2 cellular contexts compared by ENCODE assay signal in the genomic region with DNA sequence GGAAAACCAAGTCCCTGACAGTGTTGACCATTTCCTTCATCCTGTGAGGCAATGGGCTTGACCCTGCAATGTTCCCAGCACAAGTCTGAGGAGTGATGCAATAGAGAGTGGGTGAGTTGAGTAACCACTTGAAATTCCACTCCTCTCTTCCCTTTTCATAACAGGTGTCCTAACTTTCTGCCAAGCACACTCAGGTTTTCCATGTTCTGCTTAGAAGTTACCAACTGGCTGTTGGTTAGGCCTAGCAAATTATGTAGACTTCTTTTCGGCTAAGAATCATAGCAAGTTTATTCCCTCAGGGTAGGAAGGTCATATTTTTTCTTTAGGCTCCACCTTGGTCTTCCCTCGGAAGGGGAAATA.
TF ChIP-seq lines count a peak whose summit lies in the region.

No MANE protein-coding gene starts in this region.

TF ChIP-seq in K562, 482 proteins besides CTCF, POLR2A, EP300 and RAD21 (continues in another document):
- TF ChIP-seq RBM14 (IDR thresholded peaks at IDR 0.05; ENCODE audit: borderline replicate concordance, insufficient read depth, low read depth, low read length) (no peak), ZNF121 (CRISPR knock-in tag; conservative IDR thresholded peaks at IDR 0.05) (no peak), KDM4B (IDR thresholded peaks at IDR 0.05; ENCODE audit: borderline replicate concordance in 2 of 2, low read depth in 1 of 2) (no peak), ZKSCAN3 (CRISPR knock-in tag; IDR thresholded peaks at IDR 0.05) (no peak), SMAD4 (CRISPR knock-in tag; conservative IDR thresholded peaks at IDR 0.05) (no peak), OTX1 (CRISPR knock-in tag; IDR thresholded peaks at IDR 0.05) (no peak), ATF7 (IDR thresholded peaks at IDR 0.05) (peak; percentile 73), JUN (IDR thresholded peaks at IDR 0.05; ENCODE audit: borderline replicate concordance, low read depth, low read length) (peak; percentile 56; the same call in 1 of the 2 replicates), JUN (CRISPR knock-in tag; IDR thresholded peaks at IDR 0.05; ENCODE audit: borderline replicate concordance) (no peak), ZNF717 (CRISPR knock-in tag; IDR thresholded peaks at IDR 0.05) (no peak), FOXM1 (IDR thresholded peaks at IDR 0.05; ENCODE audit: low read depth) (no peak), FOXM1 (CRISPR knock-in tag; IDR thresholded peaks at IDR 0.05; ENCODE audit: low read depth) (no peak), ETV1 (tag; conservative IDR thresholded peaks at IDR 0.05; ENCODE audit: low read depth) (no peak), GABPB1 (CRISPR knock-in tag; IDR thresholded peaks at IDR 0.05) (no peak), NEUROD1 (IDR thresholded peaks at IDR 0.05; ENCODE audit: borderline replicate concordance, low read depth, low read length, partially characterized antibody) (no peak)
- TF ChIP-seq, protein P1, sequence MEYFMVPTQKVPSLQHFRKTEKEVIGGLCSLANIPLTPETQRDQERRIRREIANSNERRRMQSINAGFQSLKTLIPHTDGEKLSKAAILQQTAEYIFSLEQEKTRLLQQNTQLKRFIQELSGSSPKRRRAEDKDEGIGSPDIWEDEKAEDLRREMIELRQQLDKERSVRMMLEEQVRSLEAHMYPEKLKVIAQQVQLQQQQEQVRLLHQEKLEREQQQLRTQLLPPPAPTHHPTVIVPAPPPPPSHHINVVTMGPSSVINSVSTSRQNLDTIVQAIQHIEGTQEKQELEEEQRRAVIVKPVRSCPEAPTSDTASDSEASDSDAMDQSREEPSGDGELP (CRISPR knock-in tag; IDR thresholded peaks at IDR 0.05; ENCODE audit: borderline replicate concordance): no peak
- TF ChIP-seq, protein P2, sequence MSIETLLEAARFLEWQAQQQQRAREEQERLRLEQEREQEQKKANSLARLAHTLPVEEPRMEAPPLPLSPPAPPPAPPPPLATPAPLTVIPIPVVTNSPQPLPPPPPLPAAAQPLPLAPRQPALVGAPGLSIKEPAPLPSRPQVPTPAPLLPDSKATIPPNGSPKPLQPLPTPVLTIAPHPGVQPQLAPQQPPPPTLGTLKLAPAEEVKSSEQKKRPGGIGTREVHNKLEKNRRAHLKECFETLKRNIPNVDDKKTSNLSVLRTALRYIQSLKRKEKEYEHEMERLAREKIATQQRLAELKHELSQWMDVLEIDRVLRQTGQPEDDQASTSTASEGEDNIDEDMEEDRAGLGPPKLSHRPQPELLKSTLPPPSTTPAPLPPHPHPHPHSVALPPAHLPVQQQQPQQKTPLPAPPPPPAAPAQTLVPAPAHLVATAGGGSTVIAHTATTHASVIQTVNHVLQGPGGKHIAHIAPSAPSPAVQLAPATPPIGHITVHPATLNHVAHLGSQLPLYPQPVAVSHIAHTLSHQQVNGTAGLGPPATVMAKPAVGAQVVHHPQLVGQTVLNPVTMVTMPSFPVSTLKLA (conservative IDR thresholded peaks at IDR 0.05): no peak
- TF ChIP-seq, protein P3, sequence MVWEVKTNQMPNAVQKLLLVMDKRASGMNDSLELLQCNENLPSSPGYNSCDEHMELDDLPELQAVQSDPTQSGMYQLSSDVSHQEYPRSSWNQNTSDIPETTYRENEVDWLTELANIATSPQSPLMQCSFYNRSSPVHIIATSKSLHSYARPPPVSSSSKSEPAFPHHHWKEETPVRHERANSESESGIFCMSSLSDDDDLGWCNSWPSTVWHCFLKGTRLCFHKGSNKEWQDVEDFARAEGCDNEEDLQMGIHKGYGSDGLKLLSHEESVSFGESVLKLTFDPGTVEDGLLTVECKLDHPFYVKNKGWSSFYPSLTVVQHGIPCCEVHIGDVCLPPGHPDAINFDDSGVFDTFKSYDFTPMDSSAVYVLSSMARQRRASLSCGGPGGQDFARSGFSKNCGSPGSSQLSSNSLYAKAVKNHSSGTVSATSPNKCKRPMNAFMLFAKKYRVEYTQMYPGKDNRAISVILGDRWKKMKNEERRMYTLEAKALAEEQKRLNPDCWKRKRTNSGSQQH (CRISPR knock-in tag; IDR thresholded peaks at IDR 0.05): no peak
- TF ChIP-seq, protein P4, sequence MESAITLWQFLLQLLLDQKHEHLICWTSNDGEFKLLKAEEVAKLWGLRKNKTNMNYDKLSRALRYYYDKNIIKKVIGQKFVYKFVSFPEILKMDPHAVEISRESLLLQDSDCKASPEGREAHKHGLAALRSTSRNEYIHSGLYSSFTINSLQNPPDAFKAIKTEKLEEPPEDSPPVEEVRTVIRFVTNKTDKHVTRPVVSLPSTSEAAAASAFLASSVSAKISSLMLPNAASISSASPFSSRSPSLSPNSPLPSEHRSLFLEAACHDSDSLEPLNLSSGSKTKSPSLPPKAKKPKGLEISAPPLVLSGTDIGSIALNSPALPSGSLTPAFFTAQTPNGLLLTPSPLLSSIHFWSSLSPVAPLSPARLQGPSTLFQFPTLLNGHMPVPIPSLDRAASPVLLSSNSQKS (CRISPR knock-in tag; IDR thresholded peaks at IDR 0.05): no peak
- TF ChIP-seq, protein P5, sequence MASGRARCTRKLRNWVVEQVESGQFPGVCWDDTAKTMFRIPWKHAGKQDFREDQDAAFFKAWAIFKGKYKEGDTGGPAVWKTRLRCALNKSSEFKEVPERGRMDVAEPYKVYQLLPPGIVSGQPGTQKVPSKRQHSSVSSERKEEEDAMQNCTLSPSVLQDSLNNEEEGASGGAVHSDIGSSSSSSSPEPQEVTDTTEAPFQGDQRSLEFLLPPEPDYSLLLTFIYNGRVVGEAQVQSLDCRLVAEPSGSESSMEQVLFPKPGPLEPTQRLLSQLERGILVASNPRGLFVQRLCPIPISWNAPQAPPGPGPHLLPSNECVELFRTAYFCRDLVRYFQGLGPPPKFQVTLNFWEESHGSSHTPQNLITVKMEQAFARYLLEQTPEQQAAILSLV (tag; IDR thresholded peaks at IDR 0.05): peak; percentile 81; the same call in 1 of the 2 replicates
- TF ChIP-seq, protein P6, sequence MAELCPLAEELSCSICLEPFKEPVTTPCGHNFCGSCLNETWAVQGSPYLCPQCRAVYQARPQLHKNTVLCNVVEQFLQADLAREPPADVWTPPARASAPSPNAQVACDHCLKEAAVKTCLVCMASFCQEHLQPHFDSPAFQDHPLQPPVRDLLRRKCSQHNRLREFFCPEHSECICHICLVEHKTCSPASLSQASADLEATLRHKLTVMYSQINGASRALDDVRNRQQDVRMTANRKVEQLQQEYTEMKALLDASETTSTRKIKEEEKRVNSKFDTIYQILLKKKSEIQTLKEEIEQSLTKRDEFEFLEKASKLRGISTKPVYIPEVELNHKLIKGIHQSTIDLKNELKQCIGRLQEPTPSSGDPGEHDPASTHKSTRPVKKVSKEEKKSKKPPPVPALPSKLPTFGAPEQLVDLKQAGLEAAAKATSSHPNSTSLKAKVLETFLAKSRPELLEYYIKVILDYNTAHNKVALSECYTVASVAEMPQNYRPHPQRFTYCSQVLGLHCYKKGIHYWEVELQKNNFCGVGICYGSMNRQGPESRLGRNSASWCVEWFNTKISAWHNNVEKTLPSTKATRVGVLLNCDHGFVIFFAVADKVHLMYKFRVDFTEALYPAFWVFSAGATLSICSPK (IDR thresholded peaks at IDR 0.05; ENCODE audit: borderline replicate concordance): no peak

TF ChIP-seq in HepG2, 621 proteins besides CTCF, POLR2A, EP300 and RAD21 (continues in another document):
- TF ChIP-seq, protein P7, sequence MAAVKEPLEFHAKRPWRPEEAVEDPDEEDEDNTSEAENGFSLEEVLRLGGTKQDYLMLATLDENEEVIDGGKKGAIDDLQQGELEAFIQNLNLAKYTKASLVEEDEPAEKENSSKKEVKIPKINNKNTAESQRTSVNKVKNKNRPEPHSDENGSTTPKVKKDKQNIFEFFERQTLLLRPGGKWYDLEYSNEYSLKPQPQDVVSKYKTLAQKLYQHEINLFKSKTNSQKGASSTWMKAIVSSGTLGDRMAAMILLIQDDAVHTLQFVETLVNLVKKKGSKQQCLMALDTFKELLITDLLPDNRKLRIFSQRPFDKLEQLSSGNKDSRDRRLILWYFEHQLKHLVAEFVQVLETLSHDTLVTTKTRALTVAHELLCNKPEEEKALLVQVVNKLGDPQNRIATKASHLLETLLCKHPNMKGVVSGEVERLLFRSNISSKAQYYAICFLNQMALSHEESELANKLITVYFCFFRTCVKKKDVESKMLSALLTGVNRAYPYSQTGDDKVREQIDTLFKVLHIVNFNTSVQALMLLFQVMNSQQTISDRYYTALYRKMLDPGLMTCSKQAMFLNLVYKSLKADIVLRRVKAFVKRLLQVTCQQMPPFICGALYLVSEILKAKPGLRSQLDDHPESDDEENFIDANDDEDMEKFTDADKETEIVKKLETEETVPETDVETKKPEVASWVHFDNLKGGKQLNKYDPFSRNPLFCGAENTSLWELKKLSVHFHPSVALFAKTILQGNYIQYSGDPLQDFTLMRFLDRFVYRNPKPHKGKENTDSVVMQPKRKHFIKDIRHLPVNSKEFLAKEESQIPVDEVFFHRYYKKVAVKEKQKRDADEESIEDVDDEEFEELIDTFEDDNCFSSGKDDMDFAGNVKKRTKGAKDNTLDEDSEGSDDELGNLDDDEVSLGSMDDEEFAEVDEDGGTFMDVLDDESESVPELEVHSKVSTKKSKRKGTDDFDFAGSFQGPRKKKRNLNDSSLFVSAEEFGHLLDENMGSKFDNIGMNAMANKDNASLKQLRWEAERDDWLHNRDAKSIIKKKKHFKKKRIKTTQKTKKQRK (IDR thresholded peaks at IDR 0.05; ENCODE audit: low read length): no peak
- TF ChIP-seq KLF16 (CRISPR knock-in tag; IDR thresholded peaks at IDR 0.05) (0 out of 4 replicates have a peak, but pooled peaks of 1 of the 2 experiments have one; percentile 21), BHLHE40 (IDR thresholded peaks at IDR 0.05; ENCODE audit: low read length) (peak; percentile 37; the same call in 1 of the 2 replicates), ZNF101 (CRISPR knock-in tag; IDR thresholded peaks at IDR 0.05; ENCODE audit: borderline replicate concordance, low read depth) (no peak), SSRP1 (CRISPR knock-in tag; IDR thresholded peaks at IDR 0.05) (0 out of 2 replicates have a peak, but pooled peaks have one; percentile 64), ATF7 (IDR thresholded peaks at IDR 0.05) (peak; percentile 71), ATF7 (CRISPR knock-in tag; IDR thresholded peaks at IDR 0.05) (no peak), ZBTB21 (CRISPR knock-in tag; IDR thresholded peaks at IDR 0.05) (peak; percentile 53; the same call in 1 of the 2 replicates), JUND (CRISPR knock-in tag; IDR thresholded peaks at IDR 0.05) (0 out of 2 replicates have a peak, but pooled peaks have one; percentile 23), ISL2 (CRISPR knock-in tag; IDR thresholded peaks at IDR 0.05) (no peak), CEBPG (CRISPR knock-in tag; IDR thresholded peaks at IDR 0.05) (peak; percentile 96), SOX6 (IDR thresholded peaks at IDR 0.05) (no peak), SOX6 (CRISPR knock-in tag; IDR thresholded peaks at IDR 0.05) (peak; percentile 25; the same call in 1 of the 2 replicates), MIER3 (CRISPR knock-in tag; IDR thresholded peaks at IDR 0.05; ENCODE audit: borderline replicate concordance) (peak; percentile 19; the same call in 1 of the 2 replicates), SMC3 (IDR thresholded peaks at IDR 0.05; ENCODE audit: low read length) (peak; percentile 31; the same call in 1 of the 2 replicates), AKAP8 (CRISPR knock-in tag; IDR thresholded peaks at IDR 0.05) (no peak), ZNF644 (CRISPR knock-in tag; IDR thresholded peaks at IDR 0.05; ENCODE audit: low read depth) (peak; percentile 82), FOXA1 (IDR thresholded peaks at IDR 0.05) (no peak), FOXA1 (CRISPR knock-in tag; IDR thresholded peaks at IDR 0.05) (peak; percentile 48; the same call in 1 of the 2 replicates), NR2C2 (CRISPR knock-in tag; IDR thresholded peaks at IDR 0.05; ENCODE audit: borderline replicate concordance) (peak; percentile 55; the same call in 1 of the 2 replicates), CEBPB (IDR thresholded peaks at IDR 0.05; ENCODE audit: borderline replicate concordance, low read depth, low read length) (peak; percentile 99), ZNF12 (CRISPR knock-in tag; IDR thresholded peaks at IDR 0.05) (0 out of 2 replicates have a peak, but pooled peaks have one; percentile 39), GATAD2A (CRISPR knock-in tag; IDR thresholded peaks at IDR 0.05) (peak; percentile 91), MTF2 (CRISPR knock-in tag; IDR thresholded peaks at IDR 0.05; ENCODE audit: borderline replicate concordance) (0 out of 2 replicates have a peak, but pooled peaks have one; percentile 52), CBX5 (CRISPR knock-in tag; IDR thresholded peaks at IDR 0.05; ENCODE audit: borderline replicate concordance) (peak; percentile 76), RARA (CRISPR knock-in tag; IDR thresholded peaks at IDR 0.05) (peak; percentile 84)
- TF ChIP-seq, protein P8, sequence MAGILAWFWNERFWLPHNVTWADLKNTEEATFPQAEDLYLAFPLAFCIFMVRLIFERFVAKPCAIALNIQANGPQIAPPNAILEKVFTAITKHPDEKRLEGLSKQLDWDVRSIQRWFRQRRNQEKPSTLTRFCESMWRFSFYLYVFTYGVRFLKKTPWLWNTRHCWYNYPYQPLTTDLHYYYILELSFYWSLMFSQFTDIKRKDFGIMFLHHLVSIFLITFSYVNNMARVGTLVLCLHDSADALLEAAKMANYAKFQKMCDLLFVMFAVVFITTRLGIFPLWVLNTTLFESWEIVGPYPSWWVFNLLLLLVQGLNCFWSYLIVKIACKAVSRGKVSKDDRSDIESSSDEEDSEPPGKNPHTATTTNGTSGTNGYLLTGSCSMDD (CRISPR knock-in tag; IDR thresholded peaks at IDR 0.05): no peak
- TF ChIP-seq, protein P9, sequence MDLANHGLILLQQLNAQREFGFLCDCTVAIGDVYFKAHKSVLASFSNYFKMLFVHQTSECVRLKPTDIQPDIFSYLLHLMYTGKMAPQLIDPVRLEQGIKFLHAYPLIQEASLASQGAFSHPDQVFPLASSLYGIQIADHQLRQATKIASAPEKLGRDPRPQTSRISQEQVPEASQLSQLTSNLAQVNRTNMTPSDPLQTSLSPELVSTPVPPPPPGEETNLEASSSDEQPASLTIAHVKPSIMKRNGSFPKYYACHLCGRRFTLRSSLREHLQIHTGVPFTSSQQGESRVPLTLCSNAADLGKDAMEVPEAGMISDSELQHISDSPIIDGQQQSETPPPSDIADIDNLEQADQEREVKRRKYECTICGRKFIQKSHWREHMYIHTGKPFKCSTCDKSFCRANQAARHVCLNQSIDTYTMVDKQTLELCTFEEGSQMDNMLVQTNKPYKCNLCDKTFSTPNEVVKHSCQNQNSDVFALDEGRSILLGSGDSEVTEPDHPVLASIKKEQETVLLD (CRISPR knock-in tag; IDR thresholded peaks at IDR 0.05; ENCODE audit: low read depth): no peak
- TF ChIP-seq, protein P10, sequence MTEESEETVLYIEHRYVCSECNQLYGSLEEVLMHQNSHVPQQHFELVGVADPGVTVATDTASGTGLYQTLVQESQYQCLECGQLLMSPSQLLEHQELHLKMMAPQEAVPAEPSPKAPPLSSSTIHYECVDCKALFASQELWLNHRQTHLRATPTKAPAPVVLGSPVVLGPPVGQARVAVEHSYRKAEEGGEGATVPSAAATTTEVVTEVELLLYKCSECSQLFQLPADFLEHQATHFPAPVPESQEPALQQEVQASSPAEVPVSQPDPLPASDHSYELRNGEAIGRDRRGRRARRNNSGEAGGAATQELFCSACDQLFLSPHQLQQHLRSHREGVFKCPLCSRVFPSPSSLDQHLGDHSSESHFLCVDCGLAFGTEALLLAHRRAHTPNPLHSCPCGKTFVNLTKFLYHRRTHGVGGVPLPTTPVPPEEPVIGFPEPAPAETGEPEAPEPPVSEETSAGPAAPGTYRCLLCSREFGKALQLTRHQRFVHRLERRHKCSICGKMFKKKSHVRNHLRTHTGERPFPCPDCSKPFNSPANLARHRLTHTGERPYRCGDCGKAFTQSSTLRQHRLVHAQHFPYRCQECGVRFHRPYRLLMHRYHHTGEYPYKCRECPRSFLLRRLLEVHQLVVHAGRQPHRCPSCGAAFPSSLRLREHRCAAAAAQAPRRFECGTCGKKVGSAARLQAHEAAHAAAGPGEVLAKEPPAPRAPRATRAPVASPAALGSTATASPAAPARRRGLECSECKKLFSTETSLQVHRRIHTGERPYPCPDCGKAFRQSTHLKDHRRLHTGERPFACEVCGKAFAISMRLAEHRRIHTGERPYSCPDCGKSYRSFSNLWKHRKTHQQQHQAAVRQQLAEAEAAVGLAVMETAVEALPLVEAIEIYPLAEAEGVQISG (CRISPR knock-in tag; IDR thresholded peaks at IDR 0.05): no peak; the same call in 1 of the 2 replicates
